2 cellular contexts compared by ENCODE assay signal in the genomic region with DNA sequence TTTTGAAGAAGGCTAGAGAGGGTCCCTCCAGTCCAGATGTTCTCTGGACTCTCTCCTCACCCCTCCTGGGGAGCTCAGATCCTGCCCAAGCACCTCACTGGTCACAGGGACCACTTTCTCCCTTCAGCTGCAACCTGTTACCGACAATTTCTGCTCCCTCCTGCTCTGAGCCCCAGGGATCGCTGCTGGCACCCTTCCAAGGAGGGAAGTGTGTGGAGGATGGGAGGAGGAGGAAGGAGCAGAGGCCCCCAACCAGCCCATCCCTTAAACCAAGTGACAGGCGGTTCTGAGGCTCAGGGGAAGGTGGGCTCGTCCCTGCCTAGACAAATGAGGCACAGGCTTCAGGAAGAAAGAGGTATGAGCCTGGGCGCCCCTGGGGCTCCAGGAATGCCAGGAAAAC.
TF ChIP-seq lines count a peak whose summit lies in the region.

No MANE protein-coding gene starts in this region.

TF ChIP-seq in Ishikawa, 13 proteins besides CTCF, POLR2A, EP300 and RAD21:
- TF ChIP-seq NFIC (IDR thresholded peaks at IDR 0.05) = peak; percentile 56; the same call in 1 of the 2 replicates
- TF ChIP-seq EGR1 (IDR thresholded peaks at IDR 0.05) = no peak

TF ChIP-seq in K562, 482 proteins besides CTCF, POLR2A, EP300 and RAD21:
- TF ChIP-seq POLR2AphosphoS5 (IDR thresholded peaks at IDR 0.05; ENCODE audit: control insufficient read depth, insufficient read depth, low read depth, low read length) = no peak
- TF ChIP-seq NFIC (IDR thresholded peaks at IDR 0.05) = 0 out of 2 replicates have a peak, but pooled peaks have one; percentile 9
- TF ChIP-seq HMGN3 (IDR thresholded peaks at IDR 0.05; ENCODE audit: borderline replicate concordance, extremely low read depth, insufficient read length, low read depth, low read length) = no peak
